In genomic region chr16:29148867-29149272, GRCh38 we compare ENCODE assay signal across 10 cellular contexts.
DNase-seq lines count a peak whose midpoint lies in the region; ATAC-seq and TF ChIP-seq lines count a peak whose summit lies in the region.
"Had no signal": no experiment of that assay in that cellular context is flagged by ENCODE, and none has a peak within 500 bp of the region (broad histone marks: within the 10 kb centered on the region; RNA-seq: fewer than 3 reads in every experiment).

No MANE protein-coding gene starts in this region.

- H3K27ac ChIP-seq in DND-41 (ENCODE audit: low read length) = no peak overlapping the region
- peak overlapping the region in 1 of 4 donors; percentile 17 for H3K27ac ChIP-seq in esophagus squamous epithelium
- H3K27ac ChIP-seq: sigmoid colon had no signal

- H3K4me3 ChIP-seq in DND-41 (ENCODE audit: low read depth in 1 of 2, low read length in 2 of 2) (no peak overlapping the region), esophagus squamous epithelium (no peak overlapping the region)
- H3K4me3 ChIP-seq: sigmoid colon had no signal

- H3K9ac ChIP-seq in DND-41 (ENCODE audit: low read depth, low read length) = no peak overlapping the region

- WGBS in esophagus squamous epithelium, 2 donors = 54 to 56% methylated on average over 9 to 11 of the region's 15 CpGs

- no peaks in the 10 kb centered on the region for H3K9me3 ChIP-seq in DND-41 (ENCODE audit: insufficient read depth, low read length, severe bottlenecking)
- no peaks in the 10 kb centered on the region for H3K9me3 ChIP-seq in esophagus squamous epithelium
- H3K9me3 ChIP-seq: sigmoid colon had no signal

- H3K36me3 ChIP-seq in DND-41 (ENCODE audit: insufficient read depth, low read length) (no peaks in the 10 kb centered on the region), esophagus squamous epithelium (no peaks in the 10 kb centered on the region)
- H3K36me3 ChIP-seq: sigmoid colon had no signal

- intact Hi-C loops in esophagus squamous epithelium (cut with DNase I) = no loop called here

- DNase-seq in DND-41 = peak; percentile 85
- DNase-seq in activated CD8-positive, alpha-beta memory T cell treated with anti-CD3 and anti-CD28 coated beads for 1 hour (ENCODE audit: extremely low read depth in 1 of 2, low read depth in 1 of 2) = peak; percentile 50 to 77
- peak; percentile 52 for DNase-seq in foreskin melanocyte
- peak; percentile 48 for DNase-seq in stimulated activated CD4-positive, alpha-beta T cell treated with anti-CD3 and anti-CD28 coated beads, Interleukin-4, amount 100 ng/mL, for 1 hour
- DNase-seq in esophagus squamous epithelium (lab: John Stamatoyannopoulos, UW) = no peak
- DNase-seq: NCI-H69, sigmoid colon had no signal

- TF ChIP-seq CTCF in DND-41 (IDR thresholded peaks at IDR 0.05; ENCODE audit: borderline replicate concordance, extremely low read depth, low read length, poor library complexity, severe bottlenecking) = no peak
- no peak for TF ChIP-seq CTCF in esophagus squamous epithelium (IDR thresholded peaks at IDR 0.05)

- no peak overlapping the region for H2AFZ ChIP-seq in DND-41 (ENCODE audit: low read depth, low read length)

- peaks cover 35% of the 10 kb centered on the region for H3K4me1 ChIP-seq in DND-41 (ENCODE audit: insufficient read depth, low read length)
- peaks cover 0 to under 1% (median 0%) of the 10 kb centered on the region in 3 donors for H3K4me1 ChIP-seq in esophagus squamous epithelium

- peak in 1 of 4 donors; percentile 7 for TF ChIP-seq POLR2A in esophagus squamous epithelium (IDR thresholded peaks at IDR 0.05)

- H3K4me2 ChIP-seq in DND-41 (ENCODE audit: insufficient read depth, low read length) = no peak overlapping the region

- H3K79me2 ChIP-seq in DND-41 (ENCODE audit: insufficient read depth, low read length) = no peaks in the 10 kb centered on the region

- H3K27me3 ChIP-seq in DND-41 (ENCODE audit: insufficient read depth, low read length, poor library complexity) (no peaks in the 10 kb centered on the region), esophagus squamous epithelium (no peaks in the 10 kb centered on the region)
- H3K27me3 ChIP-seq: sigmoid colon had no signal

- no peaks in the 10 kb centered on the region for H4K20me1 ChIP-seq in DND-41 (ENCODE audit: insufficient read depth, low read length)

- ATAC-seq in DND-41 (ENCODE audit: insufficient read depth, low read depth) (peak; percentile 78), GM18511 (IDR thresholded peaks at IDR 0.05; ENCODE audit: unreplicated experiment) (no peak), HG03439 (IDR thresholded peaks at IDR 0.05; ENCODE audit: unreplicated experiment) (no peak), HG03159 (IDR thresholded peaks at IDR 0.05; ENCODE audit: unreplicated experiment) (no peak)
